9 cellular contexts compared by ENCODE assay signal in genomic region chr9:13139641-13140171, GRCh38.
A peak's percentile ranks its signal among the peaks of the same experiment; 100 is the strongest.
DNase-seq lines count a peak whose midpoint lies in the region; ATAC-seq and TF ChIP-seq lines count a peak whose summit lies in the region.
"Had no signal": no experiment of that assay in that cellular context is flagged by ENCODE, and none has a peak within 500 bp of the region (broad histone marks: within the 10 kb centered on the region; RNA-seq: fewer than 3 reads in every experiment).

No MANE protein-coding gene starts in this region.

- no peak for TF ChIP-seq CTCF in cardiac fibroblast (IDR thresholded peaks at IDR 0.05; ENCODE audit: low read depth, low read length)
- TF ChIP-seq CTCF in left lung (IDR thresholded peaks at IDR 0.05), result no peak
- no peak for TF ChIP-seq CTCF in prostate gland (IDR thresholded peaks at IDR 0.05)

- H3K9me3 ChIP-seq in left lung, result no peaks in the 10 kb centered on the region
- H3K9me3 ChIP-seq in prostate gland, result no peaks in the 10 kb centered on the region
- H3K9me3 ChIP-seq: pancreas had no signal

- intact Hi-C loops in left lung (cut with DNase I), result no loop called here
- intact Hi-C loops in prostate gland (cut with DNase I), result no loop called here

- H3K27me3 ChIP-seq in left lung (no peaks in the 10 kb centered on the region), prostate gland (replicated peaks; ENCODE audit: insufficient read depth) (no peaks in the 10 kb centered on the region)
- H3K27me3 ChIP-seq: pancreas had no signal

- H3K4me3 ChIP-seq in cardiac fibroblast (replicated peaks in 1 of 2; ENCODE audit: low read depth in 2 of 2, low read length in 2 of 2) (peak overlapping the region in 1 of 2 donors; percentile 29), left lung (no peak overlapping the region), prostate gland (no peak overlapping the region)
- H3K4me3 ChIP-seq: pancreas had no signal

- TF ChIP-seq POLR2A in prostate gland (IDR thresholded peaks at IDR 0.05), result no peak

- H3K4me1 ChIP-seq in left lung (no peaks in the 10 kb centered on the region), prostate gland (replicated peaks) (no peaks in the 10 kb centered on the region)
- H3K4me1 ChIP-seq: pancreas had no signal

- DNase-seq in SIG-M5 treated with dmso at 0.1 percent for 504 hours (lab: John Stamatoyannopoulos, UW; ENCODE audit: unreplicated experiment) (peak; percentile 12), SIG-M5 (lab: John Stamatoyannopoulos, UW) (no peak), cardiac fibroblast (ENCODE audit: low read depth in 2 of 2) (peak; percentile 89 to 91), left lung (no peak), 8988T (no peak), prostate gland (ENCODE audit: low spot score) (no peak)
- no peak for DNase-seq in activated CD8-positive, alpha-beta memory T cell treated with anti-CD3 and anti-CD28 coated beads for 24 hours
- DNase-seq: pancreas had no signal

- WGBS in prostate gland, result 45% methylated on average over 2 of the region's 2 CpGs

- H3K27ac ChIP-seq in left lung (peak overlapping the region in 1 of 2 donors; percentile 40), prostate gland (peak overlapping the region in 1 of 2 donors; percentile 40)
- H3K27ac ChIP-seq: pancreas had no signal

- ATAC-seq in left lung (peak; percentile 74), GM18861 (IDR thresholded peaks at IDR 0.05; ENCODE audit: unreplicated experiment) (no peak)

- H3K36me3 ChIP-seq in left lung, result no peaks in the 10 kb centered on the region
- H3K36me3 ChIP-seq in prostate gland, result no peaks in the 10 kb centered on the region

Comparison
In these comparisons a context has a peak if more than half of its experiments do, and no peak if none do; other contexts are left out.
1. DNase-seq: peak in SIG-M5 treated with dmso at 0.1 percent for 504 hours (single experiment) and cardiac fibroblast (2 of 2); none in SIG-M5 (single experiment), left lung (0 of 2), activated CD8-positive, alpha-beta memory T cell treated with anti-CD3 and anti-CD28 coated beads for 24 hours (single experiment), 8988T (single experiment) and prostate gland (single experiment).